ENCODE assay signal across 15 cellular contexts in genomic region chr6:12324741-12325140, GRCh38. TPM values are rescaled to one million over a fixed set of nuclear protein-coding genes. Genes with fewer than 3 reads are reported as not detected.
DNase-seq lines count a peak whose midpoint lies in the region; ATAC-seq, FAIRE-seq and TF ChIP-seq lines count a peak whose summit lies in the region.
"Had no signal": no experiment of that assay in that cellular context is flagged by ENCODE, and none has a peak within 500 bp of the region (broad histone marks: within the 10 kb centered on the region; RNA-seq: fewer than 3 reads in every experiment).

No MANE protein-coding gene starts in this region.

- H3K4me1 Mint-ChIP-seq in Caco-2 (ENCODE audit: low read depth, unreplicated experiment), result peaks cover 37% of the 10 kb centered on the region
- no peaks in the 10 kb centered on the region for H3K4me1 Mint-ChIP-seq in natural killer cell treated with Interleukin-12 subunit alpha and Interleukin-12 subunit beta and Interleukin-15 and Interleukin-18, amount 100 ng/mL, for 72 hours (ENCODE audit: low read depth in 2 of 2)

- CTCF ChIA-PET in Caco-2 (lab: Charles Lee), result interaction anchor here (1.0 to 1.4 kb wide), 2 partner anchors 33 to 35 kb away, joined by 4 to 6 read pairs; partner anchors contain the start of gene EDN1

- H3K36me3 Mint-ChIP-seq in Caco-2 (ENCODE audit: insufficient read depth, unreplicated experiment), result peaks cover 6% of the 10 kb centered on the region
- H3K36me3 Mint-ChIP-seq in natural killer cell treated with Interleukin-12 subunit alpha and Interleukin-12 subunit beta and Interleukin-15 and Interleukin-18, amount 100 ng/mL, for 72 hours, result no peaks in the 10 kb centered on the region

- no peaks in the 10 kb centered on the region for H3K27me3 Mint-ChIP-seq in Caco-2 (ENCODE audit: insufficient read depth, unreplicated experiment)
- H3K27me3 Mint-ChIP-seq in natural killer cell treated with Interleukin-12 subunit alpha and Interleukin-12 subunit beta and Interleukin-15 and Interleukin-18, amount 100 ng/mL, for 72 hours, result peaks cover 11 to 22% of the 10 kb centered on the region in 2 donors

- TF ChIP-seq CTCF in Caco-2 (IDR thresholded peaks at IDR 0.05; ENCODE audit: insufficient read depth in 1 of 2, low read depth in 1 of 2, low read length in 1 of 2, severe bottlenecking in 1 of 2, unreplicated experiment in 1 of 2), result no peak
- no peak for TF ChIP-seq CTCF in bronchial epithelial cell (IDR thresholded peaks at IDR 0.05; ENCODE audit: insufficient read depth, low read length, severe bottlenecking)
- no peak for TF ChIP-seq CTCF in thyroid gland (IDR thresholded peaks at IDR 0.05)

- peaks cover 22% of the 10 kb centered on the region for H3K9me3 Mint-ChIP-seq in Caco-2 (ENCODE audit: unreplicated experiment)
- H3K9me3 Mint-ChIP-seq in natural killer cell treated with Interleukin-12 subunit alpha and Interleukin-12 subunit beta and Interleukin-15 and Interleukin-18, amount 100 ng/mL, for 72 hours, result no peaks in the 10 kb centered on the region
- H3K9me3 Mint-ChIP-seq: activated T-cell treated with anti-CD3 and anti-CD28 coated beads, Interleukin-2, amount 50 U/mL, for 24 hours had no signal

- H3K9me3 ChIP-seq in Caco-2 (peaks cover 3% of the 10 kb centered on the region; the same call in 1 of the 2 replicates), mucosa of rectum (ENCODE audit: control insufficient read depth in 2 of 2, low read length in 2 of 2) (no peaks in the 10 kb centered on the region), thyroid gland (no peaks in the 10 kb centered on the region)

- H3K9ac ChIP-seq in mucosa of rectum (ENCODE audit: low read depth in 1 of 2, low read length in 2 of 2), result peak overlapping the region in 1 of 2 donors; percentile 52

- H3K4me1 ChIP-seq in Caco-2 (peaks cover 34% of the 10 kb centered on the region), mucosa of rectum (ENCODE audit: control insufficient read depth in 2 of 2, insufficient read depth in 2 of 2, low read length in 2 of 2) (peaks cover 4 to 13% of the 10 kb centered on the region in 2 donors), thyroid gland (no peaks in the 10 kb centered on the region)

- no peak for ATAC-seq in GM18907 (IDR thresholded peaks at IDR 0.05; ENCODE audit: unreplicated experiment)
- ATAC-seq in HG03196 (IDR thresholded peaks at IDR 0.05; ENCODE audit: unreplicated experiment), result no peak
- ATAC-seq in natural killer cell treated with Interleukin-12 subunit alpha and Interleukin-12 subunit beta and Interleukin-15 and Interleukin-18, amount 100 ng/mL, for 72 hours, result no peak

- POLR2A ChIA-PET in Caco-2 (lab: Charles Lee), result interaction anchor here (0.7 to 1.6 kb wide), 4 partner anchors 33 to 47 kb away, joined by 3 to 6 read pairs (median 4); partner anchors contain the start of gene EDN1

- H3K36me3 ChIP-seq in Caco-2 (ENCODE audit: control insufficient read depth, insufficient read depth, low read length) (no peaks in the 10 kb centered on the region), bronchial epithelial cell (ENCODE audit: control insufficient read depth, insufficient read depth, low read length) (no peaks in the 10 kb centered on the region), mucosa of rectum (ENCODE audit: control insufficient read depth in 2 of 2, insufficient read depth in 2 of 2, low read length in 2 of 2) (no peaks in the 10 kb centered on the region), thyroid gland (no peaks in the 10 kb centered on the region)

- BruUV-seq in Caco-2 (replicated peaks; lab: Mats Ljungman, UMichigan), result TSS peak; percentile 98

- H3K27me3 ChIP-seq in Caco-2 (replicated peaks; ENCODE audit: control insufficient read depth, insufficient read depth, low read length), result no peaks in the 10 kb centered on the region
- H3K27me3 ChIP-seq in bronchial epithelial cell (ENCODE audit: control insufficient read depth, insufficient read depth, low read length), result no peaks in the 10 kb centered on the region
- H3K27me3 ChIP-seq in mucosa of rectum (ENCODE audit: control insufficient read depth in 2 of 2, insufficient read depth in 2 of 2, low read length in 2 of 2), result no peaks in the 10 kb centered on the region
- no peaks in the 10 kb centered on the region for H3K27me3 ChIP-seq in thyroid gland

- H3K4me3 ChIP-seq in Caco-2 (ENCODE audit: low read depth, low read length) (no peak overlapping the region), bronchial epithelial cell (ENCODE audit: low read depth, low read length) (no peak overlapping the region), mucosa of rectum (ENCODE audit: low read length in 2 of 2) (no peak overlapping the region), thyroid gland (replicated peaks in 1 of 3) (no peak overlapping the region)
- no peak overlapping the region for H3K4me3 ChIP-seq in Jurkat, Clone E6-1 (ENCODE audit: low read length)
- H3K4me3 ChIP-seq: coronary artery had no signal

- intact Hi-C loops in Caco-2 (cut with micrococcal nuclease; ENCODE audit: unreplicated experiment), result loop anchor here (1.0 kb wide), 2 partner anchors 8 to 28 kb away; no protein-coding TSS in a partner anchor
- intact Hi-C loops in thyroid gland (cut with DNase I), result no loop called here

- H3K27ac Mint-ChIP-seq in Caco-2 (ENCODE audit: unreplicated experiment), result peak overlapping the region; percentile 95
- no peak overlapping the region for H3K27ac Mint-ChIP-seq in natural killer cell treated with Interleukin-12 subunit alpha and Interleukin-12 subunit beta and Interleukin-15 and Interleukin-18, amount 100 ng/mL, for 72 hours
- H3K27ac Mint-ChIP-seq: activated T-cell treated with anti-CD3 and anti-CD28 coated beads, Interleukin-2, amount 50 U/mL, for 24 hours had no signal

- DNase-seq in Caco-2, result peak in 1 of 2 experiments; percentile 29
- peak; percentile 54 for DNase-seq in Jurkat, Clone E6-1 (ENCODE audit: low read depth, low spot score)
- DNase-seq in bronchial epithelial cell (ENCODE audit: low read depth), result peak; percentile 72
- DNase-seq in thyroid gland, result no peak
- no peak for DNase-seq in natural killer cell treated with Interleukin-12 subunit alpha and Interleukin-12 subunit beta and Interleukin-15 and Interleukin-18, amount 100 ng/mL, for 72 hours (ENCODE audit: low spot score)
- DNase-seq: activated CD4-positive, alpha-beta T cell treated with anti-CD3 and anti-CD28 coated beads for 48 hours; activated T-cell treated with anti-CD3 and anti-CD28 coated beads, Interleukin-2, amount 50 U/mL, for 24 hours; DMS153; midbrain; NCI-H2081 treated with DMSO at 0.1 percent for 48 hours had no signal

- no peak for TF ChIP-seq POLR2A in thyroid gland (IDR thresholded peaks at IDR 0.05)

- no peak for FAIRE-seq in bronchial epithelial cell (lab: Jason Lieb, UNC)
- FAIRE-seq: GM12891 had no signal

- H3K27ac ChIP-seq in mucosa of rectum (ENCODE audit: low read depth in 2 of 2, low read length in 2 of 2) (peak overlapping the region; percentile 78 to 87), thyroid gland (no peak overlapping the region)
- H3K27ac ChIP-seq: coronary artery had no signal

- no peak overlapping the region for H3K4me3 Mint-ChIP-seq in Caco-2 (ENCODE audit: unreplicated experiment)
- H3K4me3 Mint-ChIP-seq in natural killer cell treated with Interleukin-12 subunit alpha and Interleukin-12 subunit beta and Interleukin-15 and Interleukin-18, amount 100 ng/mL, for 72 hours, result no peak overlapping the region
- H3K4me3 Mint-ChIP-seq: activated T-cell treated with anti-CD3 and anti-CD28 coated beads, Interleukin-2, amount 50 U/mL, for 24 hours had no signal

RNA-seq across cellular contexts. Expression of gene EDN1, which starts 34.6 kb away (rescaled TPM):
- total RNA-seq in Caco-2 (2022) (13.5 and 14.0 TPM in 2 replicates), bronchial epithelial cell (2.9 and 9.7 TPM in 2 replicates), thyroid gland (1 to 10 TPM; 1.0 to 5.4 (median 3.0) TPM)
- polyA plus RNA-seq in Jurkat, Clone E6-1 (2012; ENCODE audit: insufficient read depth, insufficient read length), result not detected
- under 1 TPM in 1 of 2 donors, not detected in 1; 0.20 TPM for total RNA-seq in natural killer cell treated with Interleukin-12 subunit alpha and Interleukin-12 subunit beta and Interleukin-15 and Interleukin-18, amount 100 ng/mL, for 72 hours

Comparison
In these comparisons a context has a peak if more than half of its experiments do, and no peak if none do; other contexts are left out.
1. DNase-seq: peak in Jurkat, Clone E6-1 (single experiment) and bronchial epithelial cell (single experiment); none in thyroid gland (0 of 2) and natural killer cell treated with Interleukin-12 subunit alpha and Interleukin-12 subunit beta and Interleukin-15 and Interleukin-18, amount 100 ng/mL, for 72 hours (single experiment).
2. H3K27ac ChIP-seq: peak in mucosa of rectum (2 of 2); none in thyroid gland (0 of 3).